ENCODE assay signal across 9 cellular contexts in the genomic region with DNA sequence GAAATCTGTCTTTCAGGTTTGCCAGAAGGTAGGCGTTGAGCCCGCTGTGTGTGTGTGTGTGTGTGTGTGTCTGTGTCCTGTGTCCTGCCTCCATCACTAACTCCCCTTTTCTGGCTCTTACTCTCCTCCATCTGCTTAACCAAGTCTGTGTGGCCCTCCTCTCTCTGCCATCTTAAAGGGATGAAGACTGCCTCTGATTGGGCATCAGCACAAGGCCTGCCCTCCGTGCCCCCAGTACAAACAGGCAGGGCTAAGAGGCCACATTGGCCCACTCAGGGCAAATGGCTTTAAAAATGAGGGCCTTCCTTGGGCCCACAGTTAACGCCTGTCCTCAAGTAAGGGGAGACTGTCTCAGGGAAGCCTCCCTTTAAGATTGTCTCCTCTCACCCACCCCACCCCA.
"Had no signal": no experiment of that assay in that cellular context is flagged by ENCODE, and none has a peak within 500 bp of the region (broad histone marks: within the 10 kb centered on the region; RNA-seq: fewer than 3 reads in every experiment).

No MANE protein-coding gene starts in this region.

- H3K4me3 Mint-ChIP-seq: activated naive CD4-positive, alpha-beta T cell treated with anti-CD3 and anti-CD28 coated beads for 36 hours; endodermal cell; naive thymus-derived CD8-positive, alpha-beta T cell; stimulated activated naive B cell treated with anti-CD40 and anti-IgM and Interleukin-4, amounts not matched to agents 10 μg/mL and 1 μg/mL and 100 μg/mL, for 72 hours had no signal

- H3K9me3 Mint-ChIP-seq: activated naive CD4-positive, alpha-beta T cell treated with anti-CD3 and anti-CD28 coated beads for 36 hours; endodermal cell; naive thymus-derived CD8-positive, alpha-beta T cell; stimulated activated naive B cell treated with anti-CD40 and anti-IgM and Interleukin-4, amounts not matched to agents 10 μg/mL and 1 μg/mL and 100 μg/mL, for 72 hours had no signal

- DNase-seq: lower lobe of right lung; spleen; stimulated activated naive B cell treated with anti-CD40 and anti-IgM and Interleukin-4, amounts not matched to agents 10 μg/mL and 1 μg/mL and 100 μg/mL, for 72 hours; thyroid gland had no signal

- H3K27me3 Mint-ChIP-seq: naive thymus-derived CD8-positive, alpha-beta T cell; stimulated activated naive B cell treated with anti-CD40 and anti-IgM and Interleukin-4, amounts not matched to agents 10 μg/mL and 1 μg/mL and 100 μg/mL, for 72 hours had no signal

- H3K4me3 ChIP-seq: hepatocyte, lower lobe of right lung, spleen, thyroid gland had no signal

- H3K27ac ChIP-seq: epithelial cell of prostate, hepatocyte, lower lobe of right lung, spleen, thyroid gland had no signal

- H3K27ac Mint-ChIP-seq: activated naive CD4-positive, alpha-beta T cell treated with anti-CD3 and anti-CD28 coated beads for 36 hours; stimulated activated naive B cell treated with anti-CD40 and anti-IgM and Interleukin-4, amounts not matched to agents 10 μg/mL and 1 μg/mL and 100 μg/mL, for 72 hours had no signal
